Comparison of ENCODE assay signal across 27 cellular contexts in the genomic region with DNA sequence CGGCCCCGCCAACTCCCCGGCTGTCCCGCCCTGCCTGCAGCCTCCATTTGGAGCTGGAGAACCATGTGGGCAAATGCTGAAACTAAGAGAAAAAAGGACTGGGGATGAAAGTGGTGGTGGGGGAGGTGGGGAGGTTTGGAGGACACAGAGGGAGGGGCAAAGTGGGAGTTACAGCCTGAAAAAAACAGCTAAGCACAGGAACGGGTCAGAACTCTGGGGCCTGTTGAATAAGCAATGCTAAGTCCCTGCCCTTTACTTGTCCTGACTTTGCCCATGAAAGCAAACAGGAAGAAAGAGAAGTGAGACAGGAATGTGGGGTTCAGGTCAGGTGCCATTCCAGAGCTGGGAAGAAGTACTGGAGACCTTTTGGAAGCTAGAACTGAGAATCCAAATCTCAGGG. TPM values are rescaled to one million over a fixed set of nuclear protein-coding genes. Genes with fewer than 3 reads are reported as not detected.
DNase-seq lines count a peak whose midpoint lies in the region; TF ChIP-seq lines count a peak whose summit lies in the region.
"Had no signal": no experiment of that assay in that cellular context is flagged by ENCODE, and none has a peak within 500 bp of the region (broad histone marks: within the 10 kb centered on the region; RNA-seq: fewer than 3 reads in every experiment).

No MANE protein-coding gene starts in this region.

- H2BK12ac ChIP-seq in H9 (ENCODE audit: insufficient read length, low read depth, low read length), result no peak overlapping the region

- TF ChIP-seq CTCF in H9 (conservative IDR thresholded peaks at IDR 0.05) (no peak), brain (conservative IDR thresholded peaks at IDR 0.05) (no peak)

- peak overlapping the region; percentile 41 for H3K4me2 ChIP-seq in H9 (ENCODE audit: insufficient read depth, insufficient read length, low read length)
- H3K4me2 ChIP-seq: BLaER1 had no signal

- no peak overlapping the region for H3K27ac Mint-ChIP-seq in H9
- H3K27ac Mint-ChIP-seq in brain, result peak overlapping the region in 4 of 5 experiments; percentile 36 to 85 (median 68)
- H3K27ac Mint-ChIP-seq in immature natural killer cell, result no peak overlapping the region
- H3K27ac Mint-ChIP-seq: CD4-positive, CD25-positive, alpha-beta regulatory T cell had no signal

- H3K27me3 Mint-ChIP-seq in H9 (ENCODE audit: low read depth) (peaks cover 100% of the 10 kb centered on the region), brain (peaks cover 69% of the 10 kb centered on the region), immature natural killer cell (ENCODE audit: low read depth in 3 of 3) (peaks cover 52 to 70% (median 56%) of the 10 kb centered on the region in 3 donors)

- no peak overlapping the region for H4K91ac ChIP-seq in H9 (ENCODE audit: insufficient read length, low read depth, low read length)

- H3K23ac ChIP-seq in H9 (ENCODE audit: insufficient read length, low read depth, low read length), result no peak overlapping the region

- peaks cover 3% of the 10 kb centered on the region for H4K20me1 ChIP-seq in H9 (ENCODE audit: control insufficient read depth, insufficient read depth, insufficient read length)

- peaks cover 21% of the 10 kb centered on the region for H3K23me2 ChIP-seq in H9 (ENCODE audit: insufficient read length, low read depth, low read length, poor library complexity, severe bottlenecking)

- H4K8ac ChIP-seq in H9 (replicated peaks; ENCODE audit: insufficient read length, low read depth, low read length), result no peak overlapping the region

- H2BK5ac ChIP-seq in H9 (ENCODE audit: insufficient read length, low read length), result no peak overlapping the region

- no peaks in the 10 kb centered on the region for H3K79me1 ChIP-seq in H9 (ENCODE audit: insufficient read depth, low read depth, low read length, poor library complexity, severe bottlenecking)

- no peak overlapping the region for H2BK15ac ChIP-seq in H9 (ENCODE audit: low read depth, low read length)

- peak overlapping the region; percentile 1 for H3K4me3 ChIP-seq in iPS-15b (ENCODE audit: low read depth, low read length)
- H3K4me3 ChIP-seq: BLaER1, K562, SJCRH30 had no signal

- no peaks in the 10 kb centered on the region for H3K79me2 ChIP-seq in H9 (ENCODE audit: insufficient read depth, low read length)

- no CpG with 5 or more reads among the region's 5 CpGs for WGBS in H9 (ENCODE audit: extremely low coverage, insufficient read length, low lambda C conversion rate)

- no peak overlapping the region for H3K56ac ChIP-seq in H9 (ENCODE audit: insufficient read length, low read depth, low read length)

- H3K9me3 ChIP-seq in H9 (ENCODE audit: control insufficient read depth, low read depth, low read length), result no peaks in the 10 kb centered on the region
- H3K9me3 ChIP-seq in iPS-15b (ENCODE audit: control insufficient read depth, insufficient read depth, low read length), result no peaks in the 10 kb centered on the region
- H3K9me3 ChIP-seq: SJCRH30 had no signal

- H3K27me3 ChIP-seq in H9 (ENCODE audit: insufficient read depth, low read length) (peaks cover 91% of the 10 kb centered on the region), iPS-15b (ENCODE audit: control insufficient read depth, insufficient read depth, low read length) (peaks cover 99% of the 10 kb centered on the region)

- H3K9ac ChIP-seq in H9 (ENCODE audit: extremely low read depth, insufficient read length, low read length) (no peak overlapping the region), iPS-15b (ENCODE audit: low read depth, low read length) (no peak overlapping the region)
- H3K9ac ChIP-seq: BLaER1 had no signal

- no peak overlapping the region for H2BK20ac ChIP-seq in H9 (ENCODE audit: low read depth, low read length, poor library complexity, severe bottlenecking)

- H3K4me1 ChIP-seq in H9 (ENCODE audit: insufficient read depth, low read length), result peaks cover 13% of the 10 kb centered on the region
- H3K4me1 ChIP-seq in iPS-15b (ENCODE audit: control insufficient read depth, insufficient read depth, low read length), result peaks cover 33% of the 10 kb centered on the region

- no peak overlapping the region for H2AFZ ChIP-seq in H9 (ENCODE audit: low read length)

- H3K4me1 Mint-ChIP-seq in H9 (peaks cover 63 to 79% of the 10 kb centered on the region in 2 experiments), brain (peaks cover 81% of the 10 kb centered on the region), immature natural killer cell (peaks cover 25 to 43% of the 10 kb centered on the region in 2 donors)

- no peaks in the 10 kb centered on the region for H3K36me3 ChIP-seq in iPS-15b (ENCODE audit: control insufficient read depth, insufficient read depth, low read length)
- H3K36me3 ChIP-seq: BLaER1, SJCRH30 had no signal

- H2BK120ac ChIP-seq in H9 (ENCODE audit: low read depth, low read length, poor library complexity, severe bottlenecking), result no peak overlapping the region

- H3K9me3 Mint-ChIP-seq in H9 (peaks cover 0 to 5% of the 10 kb centered on the region in 2 experiments; a peak in 1 of 5 replicates), brain (peaks cover 0 to 4% (median 0%) of the 10 kb centered on the region in 5 experiments), immature natural killer cell (peaks cover 0 to 6% (median 0%) of the 10 kb centered on the region in 6 donors)
- H3K9me3 Mint-ChIP-seq: CD4-positive, CD25-positive, alpha-beta regulatory T cell had no signal

- H3T11ph ChIP-seq in H9 (ENCODE audit: low read length), result no peak overlapping the region

- H4K5ac ChIP-seq in H9 (ENCODE audit: insufficient read length, low read depth, low read length), result no peak overlapping the region

- H3K4ac ChIP-seq in H9 (ENCODE audit: low read depth, low read length), result no peak overlapping the region

- H2AK5ac ChIP-seq in H9 (ENCODE audit: insufficient read length, low read length), result no peak overlapping the region

- H3K4me3 Mint-ChIP-seq in H9, result peak overlapping the region in 1 of 2 experiments; percentile 46; a peak in 2 of 5 replicates
- H3K4me3 Mint-ChIP-seq in brain, result peak overlapping the region; percentile 4 to 69 (median 47)
- no peak overlapping the region for H3K4me3 Mint-ChIP-seq in immature natural killer cell
- H3K4me3 Mint-ChIP-seq: CD4-positive, CD25-positive, alpha-beta regulatory T cell had no signal

- H3K36me3 Mint-ChIP-seq in H9 (ENCODE audit: insufficient read depth in 1 of 3, low read depth in 3 of 3) (no peaks in the 10 kb centered on the region), brain (peaks cover 2% of the 10 kb centered on the region), immature natural killer cell (no peaks in the 10 kb centered on the region)
- H3K36me3 Mint-ChIP-seq: CD4-positive, CD25-positive, alpha-beta regulatory T cell had no signal

- no peak overlapping the region for H3K14ac ChIP-seq in H9 (ENCODE audit: insufficient read depth, low read length)

- H3K18ac ChIP-seq in H9 (ENCODE audit: insufficient read length, low read depth, low read length), result no peak overlapping the region

- peak; percentile 45 for DNase-seq in H9
- DNase-seq in retina, result peak; percentile 28
- no peak for DNase-seq in medulla oblongata (ENCODE audit: extremely low spot score)
- no peak for DNase-seq in DMS53 (lab: John Stamatoyannopoulos, UW)
- DNase-seq in immature natural killer cell, result no peak
- DNase-seq in NCI-H226, result no peak
- DNase-seq: CD4-positive, CD25-positive, alpha-beta regulatory T cell; Kasumi-1; MV-4-11; NCI-H1105; NCI-H1436 treated with DMSO at 0.1 percent for 48 hours; NCI-H187 treated with DMSO at 0.1 percent for 48 hours; NCI-H2171 treated with DMSO at 0.1 percent for 48 hours; NCI-H774; PC-3; SJCRH30 had no signal

- no peak overlapping the region for H3K27ac ChIP-seq in H9 (ENCODE audit: insufficient read length, low read depth, low read length)
- H3K27ac ChIP-seq: BLaER1, HL-60, SJCRH30 had no signal

RNA-seq across cellular contexts. Expression of a gene that starts 3.4 kb away (rescaled TPM):
- total RNA-seq in H9 (2021), result not detected in 2 replicates
- polyA plus RNA-seq in brain (ENCODE audit: insufficient read depth, low read depth, low replicate concordance) (0.19 TPM), immature natural killer cell (not detected)
- total RNA-seq: CD4-positive, CD25-positive, alpha-beta regulatory T cell; Daoy; H4; K562; M059J; PC-3; Right ventricle myocardium inferior; RPMI7951 had no signal
- polyA plus RNA-seq: AG04450; CD4-positive, CD25-positive, alpha-beta regulatory T cell; K562 had no signal

RNA-seq across cellular contexts. Expression of a gene that starts 32.2 kb away (rescaled TPM):
- 8.2 and 9.8 TPM in 2 replicates for total RNA-seq in H9 (2021)
- 11.3 TPM for polyA plus RNA-seq in brain (ENCODE audit: insufficient read depth, low read depth, low replicate concordance)
- polyA plus RNA-seq in immature natural killer cell, result 10 to 100 TPM; 77.8 to 97.0 (median 88.5) TPM

Comparison
In these comparisons a context has a peak if more than half of its experiments do, and no peak if none do; other contexts are left out.
1. DNase-seq: peak in H9 (single experiment) and retina (single experiment); none in medulla oblongata (single experiment), DMS53 (single experiment), immature natural killer cell (0 of 3) and NCI-H226 (single experiment).
2. H3K27ac Mint-ChIP-seq: peak in brain (4 of 5); none in H9 (0 of 3) and immature natural killer cell (0 of 6).
3. H3K4me3 Mint-ChIP-seq: peak in brain (5 of 5); none in immature natural killer cell (0 of 5).